6 cellular contexts compared by ENCODE assay signal in genomic region chr7:154559454-154559853, GRCh38.
"Had no signal": no experiment of that assay in that cellular context is flagged by ENCODE, and none has a peak within 500 bp of the region (broad histone marks: within the 10 kb centered on the region; RNA-seq: fewer than 3 reads in every experiment).

No MANE protein-coding gene starts in this region.

- H3K27ac ChIP-seq: HL-60 had no signal

- FAIRE-seq: HTR-8/SVneo, K562 had no signal

- H3K4me3 ChIP-seq: K562 had no signal

- DNase-seq: IMR-90, KBM-7, KG1 had no signal

- ATAC-seq: K562 had no signal
